Comparison of ENCODE assay signal across 1 cellular context in the genomic region with DNA sequence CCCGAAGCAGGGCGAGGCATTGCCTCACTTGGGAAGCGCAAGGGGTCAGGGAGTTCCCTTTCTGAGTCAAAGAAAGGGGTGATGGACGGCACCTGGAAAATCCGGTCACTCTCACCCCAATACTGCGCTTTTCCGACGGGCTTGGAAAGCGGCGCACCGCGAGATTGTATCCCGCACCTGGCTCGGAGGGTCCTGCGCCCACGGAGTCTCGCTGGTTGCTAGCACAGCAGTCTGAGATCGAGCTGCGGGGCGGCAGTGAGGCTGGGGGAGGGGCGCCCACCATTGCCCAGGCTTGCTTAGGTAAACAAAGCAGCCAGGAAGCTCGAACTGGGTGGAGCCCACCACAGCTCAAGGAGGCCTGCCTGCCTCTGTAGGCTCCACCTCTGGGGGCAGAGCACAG.
TF ChIP-seq lines count a peak whose summit lies in the region.
"Not testable (repeated sequence)": the region's sequence is repeated elsewhere in the genome, so short reads cannot be mapped to it uniquely, and the experiment has no call there.

No MANE protein-coding gene starts in this region.

TF ChIP-seq in HepG2, 621 proteins besides CTCF, POLR2A, EP300 and RAD21 (continued from another document):
- TF ChIP-seq, protein P1, sequence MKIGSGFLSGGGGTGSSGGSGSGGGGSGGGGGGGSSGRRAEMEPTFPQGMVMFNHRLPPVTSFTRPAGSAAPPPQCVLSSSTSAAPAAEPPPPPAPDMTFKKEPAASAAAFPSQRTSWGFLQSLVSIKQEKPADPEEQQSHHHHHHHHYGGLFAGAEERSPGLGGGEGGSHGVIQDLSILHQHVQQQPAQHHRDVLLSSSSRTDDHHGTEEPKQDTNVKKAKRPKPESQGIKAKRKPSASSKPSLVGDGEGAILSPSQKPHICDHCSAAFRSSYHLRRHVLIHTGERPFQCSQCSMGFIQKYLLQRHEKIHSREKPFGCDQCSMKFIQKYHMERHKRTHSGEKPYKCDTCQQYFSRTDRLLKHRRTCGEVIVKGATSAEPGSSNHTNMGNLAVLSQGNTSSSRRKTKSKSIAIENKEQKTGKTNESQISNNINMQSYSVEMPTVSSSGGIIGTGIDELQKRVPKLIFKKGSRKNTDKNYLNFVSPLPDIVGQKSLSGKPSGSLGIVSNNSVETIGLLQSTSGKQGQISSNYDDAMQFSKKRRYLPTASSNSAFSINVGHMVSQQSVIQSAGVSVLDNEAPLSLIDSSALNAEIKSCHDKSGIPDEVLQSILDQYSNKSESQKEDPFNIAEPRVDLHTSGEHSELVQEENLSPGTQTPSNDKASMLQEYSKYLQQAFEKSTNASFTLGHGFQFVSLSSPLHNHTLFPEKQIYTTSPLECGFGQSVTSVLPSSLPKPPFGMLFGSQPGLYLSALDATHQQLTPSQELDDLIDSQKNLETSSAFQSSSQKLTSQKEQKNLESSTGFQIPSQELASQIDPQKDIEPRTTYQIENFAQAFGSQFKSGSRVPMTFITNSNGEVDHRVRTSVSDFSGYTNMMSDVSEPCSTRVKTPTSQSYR (CRISPR knock-in tag; IDR thresholded peaks at IDR 0.05; ENCODE audit: borderline replicate concordance): peak; percentile 86
- TF ChIP-seq, protein P2, sequence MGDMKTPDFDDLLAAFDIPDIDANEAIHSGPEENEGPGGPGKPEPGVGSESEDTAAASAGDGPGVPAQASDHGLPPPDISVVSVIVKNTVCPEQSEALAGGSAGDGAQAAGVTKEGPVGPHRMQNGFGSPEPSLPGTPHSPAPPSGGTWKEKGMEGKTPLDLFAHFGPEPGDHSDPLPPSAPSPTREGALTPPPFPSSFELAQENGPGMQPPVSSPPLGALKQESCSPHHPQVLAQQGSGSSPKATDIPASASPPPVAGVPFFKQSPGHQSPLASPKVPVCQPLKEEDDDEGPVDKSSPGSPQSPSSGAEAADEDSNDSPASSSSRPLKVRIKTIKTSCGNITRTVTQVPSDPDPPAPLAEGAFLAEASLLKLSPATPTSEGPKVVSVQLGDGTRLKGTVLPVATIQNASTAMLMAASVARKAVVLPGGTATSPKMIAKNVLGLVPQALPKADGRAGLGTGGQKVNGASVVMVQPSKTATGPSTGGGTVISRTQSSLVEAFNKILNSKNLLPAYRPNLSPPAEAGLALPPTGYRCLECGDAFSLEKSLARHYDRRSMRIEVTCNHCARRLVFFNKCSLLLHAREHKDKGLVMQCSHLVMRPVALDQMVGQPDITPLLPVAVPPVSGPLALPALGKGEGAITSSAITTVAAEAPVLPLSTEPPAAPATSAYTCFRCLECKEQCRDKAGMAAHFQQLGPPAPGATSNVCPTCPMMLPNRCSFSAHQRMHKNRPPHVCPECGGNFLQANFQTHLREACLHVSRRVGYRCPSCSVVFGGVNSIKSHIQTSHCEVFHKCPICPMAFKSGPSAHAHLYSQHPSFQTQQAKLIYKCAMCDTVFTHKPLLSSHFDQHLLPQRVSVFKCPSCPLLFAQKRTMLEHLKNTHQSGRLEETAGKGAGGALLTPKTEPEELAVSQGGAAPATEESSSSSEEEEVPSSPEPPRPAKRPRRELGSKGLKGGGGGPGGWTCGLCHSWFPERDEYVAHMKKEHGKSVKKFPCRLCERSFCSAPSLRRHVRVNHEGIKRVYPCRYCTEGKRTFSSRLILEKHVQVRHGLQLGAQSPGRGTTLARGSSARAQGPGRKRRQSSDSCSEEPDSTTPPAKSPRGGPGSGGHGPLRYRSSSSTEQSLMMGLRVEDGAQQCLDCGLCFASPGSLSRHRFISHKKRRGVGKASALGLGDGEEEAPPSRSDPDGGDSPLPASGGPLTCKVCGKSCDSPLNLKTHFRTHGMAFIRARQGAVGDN (CRISPR knock-in tag; IDR thresholded peaks at IDR 0.05): peak; percentile 53
- TF ChIP-seq FOXA1 (IDR thresholded peaks at IDR 0.05): not testable (repeated sequence)
- peak; percentile 63 for TF ChIP-seq FOXA1 (CRISPR knock-in tag; IDR thresholded peaks at IDR 0.05)
- peak; percentile 57; the same call in 1 of the 2 replicates for TF ChIP-seq ZBTB7B (CRISPR knock-in tag; IDR thresholded peaks at IDR 0.05)
- peak; percentile 46; the same call in 1 of the 2 replicates for TF ChIP-seq HOXA3 (CRISPR knock-in tag; IDR thresholded peaks at IDR 0.05)
- TF ChIP-seq, protein P3, sequence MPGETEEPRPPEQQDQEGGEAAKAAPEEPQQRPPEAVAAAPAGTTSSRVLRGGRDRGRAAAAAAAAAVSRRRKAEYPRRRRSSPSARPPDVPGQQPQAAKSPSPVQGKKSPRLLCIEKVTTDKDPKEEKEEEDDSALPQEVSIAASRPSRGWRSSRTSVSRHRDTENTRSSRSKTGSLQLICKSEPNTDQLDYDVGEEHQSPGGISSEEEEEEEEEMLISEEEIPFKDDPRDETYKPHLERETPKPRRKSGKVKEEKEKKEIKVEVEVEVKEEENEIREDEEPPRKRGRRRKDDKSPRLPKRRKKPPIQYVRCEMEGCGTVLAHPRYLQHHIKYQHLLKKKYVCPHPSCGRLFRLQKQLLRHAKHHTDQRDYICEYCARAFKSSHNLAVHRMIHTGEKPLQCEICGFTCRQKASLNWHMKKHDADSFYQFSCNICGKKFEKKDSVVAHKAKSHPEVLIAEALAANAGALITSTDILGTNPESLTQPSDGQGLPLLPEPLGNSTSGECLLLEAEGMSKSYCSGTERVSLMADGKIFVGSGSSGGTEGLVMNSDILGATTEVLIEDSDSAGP (CRISPR knock-in tag; IDR thresholded peaks at IDR 0.05; ENCODE audit: borderline replicate concordance): peak; percentile 20; the same call in 1 of the 2 replicates
- TF ChIP-seq GABPB1 (CRISPR knock-in tag; IDR thresholded peaks at IDR 0.05): peak; percentile 26; the same call in 1 of the 2 replicates
TF ChIP-seq in HepG2: peak in this region for 8; not testable (repeated sequence) for 613.
